18 cellular contexts compared by ENCODE assay signal in genomic region chr20:43731469-43731868, GRCh38. TPM values are rescaled to one million over a fixed set of nuclear protein-coding genes. Genes with fewer than 3 reads are reported as not detected.
DNase-seq lines count a peak whose midpoint lies in the region; ATAC-seq and TF ChIP-seq lines count a peak whose summit lies in the region.
"Had no signal": no experiment of that assay in that cellular context is flagged by ENCODE, and none has a peak within 500 bp of the region (broad histone marks: within the 10 kb centered on the region; RNA-seq: fewer than 3 reads in every experiment).

No MANE protein-coding gene starts in this region.

- no peak overlapping the region for H3K4me3 ChIP-seq in OCI-LY7 (ENCODE audit: low read depth, low read length, poor library complexity, severe bottlenecking)
- H3K4me3 ChIP-seq in brain microvascular endothelial cell (ENCODE audit: low read depth, low read length), result no peak overlapping the region
- no peak overlapping the region for H3K4me3 ChIP-seq in skeletal muscle cell (ENCODE audit: low read depth, low read length)
- H3K4me3 ChIP-seq: uterus had no signal

- POLR2A ChIA-PET in OCI-LY7 (lab: Charles Lee), result no interaction called here

- H4K20me1 ChIP-seq in OCI-LY7 (ENCODE audit: insufficient read depth, low read length), result no peaks in the 10 kb centered on the region

- intact Hi-C loops in OCI-LY7 (cut with micrococcal nuclease; ENCODE audit: unreplicated experiment), result no loop called here

- in situ Hi-C loops in brain microvascular endothelial cell (cut with HindIII; ENCODE audit: low pct_ligation_motif_present, low sequenced_read_pairs), result no loop called here

- H3K4me1 ChIP-seq in OCI-LY7 (ENCODE audit: insufficient read depth, low read length, poor library complexity, severe bottlenecking), result peaks cover 63% of the 10 kb centered on the region
- H3K4me1 ChIP-seq: uterus had no signal

- no peaks in the 10 kb centered on the region for H3K9me3 ChIP-seq in OCI-LY7 (ENCODE audit: low read length)
- H3K9me3 ChIP-seq: uterus had no signal

- H3K27ac ChIP-seq in OCI-LY7 (ENCODE audit: low read depth, low read length, poor library complexity, severe bottlenecking) (no peak overlapping the region), brain microvascular endothelial cell (no peak overlapping the region)
- H3K27ac ChIP-seq: uterus had no signal

- DNase-seq in ELR (ENCODE audit: low read depth) (peak; percentile 86), OCI-LY7 (ENCODE audit: low spot score) (no peak), brain microvascular endothelial cell (peak; percentile 42), skeletal muscle cell (ENCODE audit: low read depth) (peak; percentile 36), DMS114 treated with DMSO at 0.1 percent for 48 hours (lab: John Stamatoyannopoulos, UW; ENCODE audit: unreplicated experiment) (no peak)
- DNase-seq: activated CD4-positive, alpha-beta T cell treated with anti-CD3 and anti-CD28 coated beads, Interleukin-2, amount 10 ng/mL, durations not matched to agents 7 days and 5 days; activated T-cell treated with anti-CD3 and anti-CD28 coated beads, Interleukin-2, amount 50 U/mL, for 48 hours; CD4-positive, alpha-beta memory T cell; NCI-H146; small intestine; stimulated activated naive B cell treated with anti-CD40 and anti-IgM and Interleukin-4, amounts not matched to agents 10 μg/mL and 1 μg/mL and 100 μg/mL, for 72 hours; uterus had no signal

- CTCF ChIA-PET in OCI-LY7 (lab: Charles Lee; ENCODE audit: unreplicated experiment), result no interaction called here

- no peaks in the 10 kb centered on the region; the same call in 1 of the 2 replicates for H3K36me3 ChIP-seq in OCI-LY7 (ENCODE audit: insufficient read depth, low read length)
- no peaks in the 10 kb centered on the region for H3K36me3 ChIP-seq in brain microvascular endothelial cell (replicated peaks)
- H3K36me3 ChIP-seq: uterus had no signal

- H3K9me2 ChIP-seq in OCI-LY7 (ENCODE audit: insufficient read depth, low read length), result no peaks in the 10 kb centered on the region

- H3K4me2 ChIP-seq in OCI-LY7 (ENCODE audit: low read length), result peak overlapping the region; percentile 75

- TF ChIP-seq CTCF in OCI-LY7 (conservative IDR thresholded peaks at IDR 0.05; ENCODE audit: low read length), result no peak
- TF ChIP-seq CTCF in brain microvascular endothelial cell (IDR thresholded peaks at IDR 0.05; ENCODE audit: low read depth, low read length, missing control alignments), result no peak

- no peak overlapping the region for H2AFZ ChIP-seq in OCI-LY7 (ENCODE audit: low read length)

- no peaks in the 10 kb centered on the region for H3K79me2 ChIP-seq in OCI-LY7 (ENCODE audit: insufficient read depth, low read depth, low read length)

- no peaks in the 10 kb centered on the region for H3K27me3 ChIP-seq in brain microvascular endothelial cell (replicated peaks)
- H3K27me3 ChIP-seq: uterus had no signal

- BruUV-seq in OCI-LY7 (replicated peaks; lab: Mats Ljungman, UMichigan), result no TSS peak

- ATAC-seq in GM19467 (IDR thresholded peaks at IDR 0.05; ENCODE audit: unreplicated experiment), result no peak
- no peak for ATAC-seq in GM18858 (IDR thresholded peaks at IDR 0.05; ENCODE audit: unreplicated experiment)
- ATAC-seq: stimulated activated naive B cell treated with anti-CD40 and anti-IgM and Interleukin-4, amounts not matched to agents 10 μg/mL and 1 μg/mL and 100 μg/mL, for 72 hours had no signal

RNA-seq across cellular contexts. Expression of gene GTSF1L, which starts 4.7 kb away (rescaled TPM):
- 0.21 and 3.1 TPM in 2 replicates for total RNA-seq in OCI-LY7 (2014; rRNA removed; shearing (Covaris generic))
- 3.3 and 4.0 TPM in 2 replicates for total RNA-seq in OCI-LY7 (2022)
- total RNA-seq: activated CD4-positive, alpha-beta T cell treated with anti-CD3 and anti-CD28 coated beads, Interleukin-2, amount 10 ng/mL, durations not matched to agents 7 days and 5 days; CD4-positive, alpha-beta memory T cell; G401; kidney epithelial cell; mononuclear cell; osteoblast; uterus had no signal

Comparison
In these comparisons a context has a peak if more than half of its experiments do, and no peak if none do; other contexts are left out.
1. DNase-seq: peak in ELR (single experiment), brain microvascular endothelial cell (single experiment) and skeletal muscle cell (single experiment); none in OCI-LY7 (single experiment) and DMS114 treated with DMSO at 0.1 percent for 48 hours (single experiment).